ENCODE assay signal across 11 cellular contexts in the genomic region with DNA sequence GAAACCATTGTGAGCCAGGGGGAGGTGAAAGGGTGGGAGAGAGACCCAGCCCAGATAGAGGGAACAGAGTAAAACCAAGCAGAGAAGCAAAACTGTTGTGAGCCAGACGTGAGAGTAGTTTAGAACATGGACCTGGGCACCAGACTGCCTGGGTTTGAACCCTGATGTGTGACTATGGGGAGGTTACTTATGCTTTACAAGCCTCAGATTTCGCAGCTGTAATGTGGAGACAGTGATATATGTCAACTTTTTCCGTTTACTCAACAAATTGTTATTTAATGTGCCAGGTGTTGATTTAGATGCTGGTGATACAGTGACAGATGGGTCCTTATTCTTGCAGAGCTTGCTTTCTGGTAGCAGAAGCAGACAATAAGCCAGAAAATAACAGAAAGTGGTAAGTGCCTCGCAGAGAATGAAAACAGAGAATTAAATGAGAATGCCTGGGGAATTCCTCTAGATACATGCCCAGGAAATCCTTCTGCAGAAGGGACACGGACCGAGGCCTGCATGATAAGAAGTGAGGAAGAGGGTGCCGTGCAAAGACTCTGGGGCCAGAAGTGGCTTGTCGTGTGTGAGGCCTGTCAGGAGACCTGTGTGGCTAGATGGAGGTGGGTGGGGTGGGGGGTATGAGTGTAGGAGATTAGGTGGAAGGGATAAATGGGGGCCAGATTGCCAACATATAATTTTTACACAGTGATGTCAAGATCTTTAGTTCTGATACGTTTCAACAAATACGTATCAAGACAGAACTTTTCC. TPM values are rescaled to one million over a fixed set of nuclear protein-coding genes. Genes with fewer than 3 reads are reported as not detected.
A peak's percentile ranks its signal among the peaks of the same experiment; 100 is the strongest.
DNase-seq lines count a peak whose midpoint lies in the region; ATAC-seq and TF ChIP-seq lines count a peak whose summit lies in the region.
"Had no signal": no experiment of that assay in that cellular context is flagged by ENCODE, and none has a peak within 500 bp of the region (broad histone marks: within the 10 kb centered on the region; RNA-seq: fewer than 3 reads in every experiment).

No MANE protein-coding gene starts in this region.

- H3K27me3 ChIP-seq in SK-N-SH (ENCODE audit: insufficient read depth) (no peaks in the 10 kb centered on the region), mesenchymal stem cell (ENCODE audit: control insufficient read depth in 1 of 2, insufficient read depth in 1 of 2, low read length in 2 of 2) (no peaks in the 10 kb centered on the region)

- peak in 1 of 2 experiments; percentile 90; a peak in 2 of 4 replicates for TF ChIP-seq EP300 in SK-N-SH (IDR thresholded peaks at IDR 0.05; ENCODE audit: borderline replicate concordance in 1 of 2, low read depth in 1 of 2, low read length in 1 of 2)

- no peak overlapping the region for H2BK120ac ChIP-seq in mesenchymal stem cell (ENCODE audit: low read depth, low read length)

- peaks cover 25% of the 10 kb centered on the region for H3K79me1 ChIP-seq in mesenchymal stem cell (replicated peaks; ENCODE audit: low read length, poor library complexity, severe bottlenecking)

- no peak overlapping the region for H3K23ac ChIP-seq in mesenchymal stem cell (ENCODE audit: low read length in 2 of 2)

- H3K36me3 Mint-ChIP-seq in activated CD4-positive, alpha-beta T cell treated with anti-CD3 and anti-CD28 coated beads for 36 hours (ENCODE audit: low read depth): peaks cover 5% of the 10 kb centered on the region

- H2BK12ac ChIP-seq in mesenchymal stem cell (ENCODE audit: low read length in 2 of 2): no peak overlapping the region

- peak overlapping the region; percentile 26 to 65; a peak in 3 of 4 replicates for H3K27ac ChIP-seq in SK-N-SH (ENCODE audit: low read depth in 2 of 2, low read length in 1 of 2)
- peak overlapping the region; percentile 65 for H3K27ac ChIP-seq in mesenchymal stem cell (ENCODE audit: low read length, poor library complexity, severe bottlenecking)
- H3K27ac ChIP-seq: SK-N-MC had no signal

- H3K27ac Mint-ChIP-seq in activated CD4-positive, alpha-beta T cell treated with anti-CD3 and anti-CD28 coated beads for 36 hours: no peak overlapping the region

- no peak overlapping the region for H2AFZ ChIP-seq in SK-N-SH (ENCODE audit: low read depth)
- no peak overlapping the region for H2AFZ ChIP-seq in mesenchymal stem cell (ENCODE audit: low read depth, low read length)

- no peaks in the 10 kb centered on the region for H3K79me2 ChIP-seq in SK-N-SH (ENCODE audit: insufficient read depth)

- intact Hi-C loops in activated CD4-positive, alpha-beta T cell treated with anti-CD3 and anti-CD28 coated beads for 36 hours (cut with DNase I, micrococcal nuclease): loop anchor here (1.0 to 10.0 kb wide), 5 partner anchors 49 to 1958 kb away; no protein-coding TSS in a partner anchor

- H2AK5ac ChIP-seq in mesenchymal stem cell (ENCODE audit: low read length, severe bottlenecking): peak overlapping the region; percentile 5

- H3K4me1 ChIP-seq in SK-N-SH (ENCODE audit: control insufficient read depth in 1 of 2, insufficient read depth in 2 of 2, low read depth in 1 of 2, low read length in 1 of 2) (peaks cover 19 to 40% of the 10 kb centered on the region in 2 experiments; a peak in 3 of 4 replicates), mesenchymal stem cell (ENCODE audit: control insufficient read depth, insufficient read depth, low read depth, low read length) (peaks cover 13% of the 10 kb centered on the region)

- peak overlapping the region in 1 of 2 experiments; percentile 4 for H3K4ac ChIP-seq in mesenchymal stem cell (ENCODE audit: low read depth in 1 of 2, low read length in 2 of 2)

- POLR2A ChIA-PET in activated CD4-positive, alpha-beta T cell treated with anti-CD3 and anti-CD28 coated beads for 36 hours (lab: Charles Lee): interaction anchor here (0.6 to 4.2 kb wide), 5 partner anchors 12 to 123 kb away, joined by 3 to 19 read pairs (median 3); partner anchors contain the start of gene KAT2B
- POLR2A ChIA-PET in SK-N-SH (lab: Yijun Ruan, JAX): no interaction called here

- H3K9me3 ChIP-seq in SK-N-SH (no peaks in the 10 kb centered on the region), mesenchymal stem cell (ENCODE audit: control insufficient read depth, low read length) (no peaks in the 10 kb centered on the region)

- no peak for TF ChIP-seq RAD21 in SK-N-SH (IDR thresholded peaks at IDR 0.05; ENCODE audit: low read length)

- DNase-seq in activated CD4-positive, alpha-beta T cell treated with anti-CD3 and anti-CD28 coated beads for 36 hours: peak; percentile 40
- DNase-seq in activated CD4-positive, alpha-beta T cell treated with anti-CD3 and anti-CD28 coated beads for 4 hours: no peak
- peak; percentile 23 for DNase-seq in SK-N-SH
- DNase-seq in mesenchymal stem cell: no peak
- no peak for DNase-seq in central memory CD4-positive, alpha-beta T cell
- no peak for DNase-seq in Kasumi-1 (lab: John Stamatoyannopoulos, UW)
- no peak for DNase-seq in HuH-7.5 (ENCODE audit: low spot score)

- H4K91ac ChIP-seq in mesenchymal stem cell (ENCODE audit: low read length): no peak overlapping the region

- H3K9ac ChIP-seq in SK-N-SH (no peak overlapping the region), mesenchymal stem cell (ENCODE audit: low read length) (no peak overlapping the region)

- H3K4me1 Mint-ChIP-seq in activated CD4-positive, alpha-beta T cell treated with anti-CD3 and anti-CD28 coated beads for 36 hours: peaks cover 41% of the 10 kb centered on the region

- peaks cover 12% of the 10 kb centered on the region for H3F3A ChIP-seq in SK-N-SH (replicated peaks; ENCODE audit: insufficient read depth)

- H3K36me3 ChIP-seq in SK-N-SH (replicated peaks in 1 of 2; ENCODE audit: control insufficient read depth in 1 of 2, insufficient read depth in 2 of 2, low read length in 1 of 2) (no peaks in the 10 kb centered on the region), mesenchymal stem cell (ENCODE audit: control insufficient read depth in 1 of 2, insufficient read depth in 2 of 2, low read depth in 1 of 2, low read length in 2 of 2) (no peaks in the 10 kb centered on the region)

- 78% methylated on average over 10 of the region's 10 CpGs for WGBS in SK-N-SH (ENCODE audit: low lambda C conversion rate)
- WGBS in mesenchymal stem cell: 70% methylated on average over 9 of the region's 10 CpGs

- H3K4me3 ChIP-seq in SK-N-SH (ENCODE audit: low read depth in 2 of 2, low read length in 1 of 2) (no peak overlapping the region), mesenchymal stem cell (ENCODE audit: insufficient read depth in 1 of 2, low read depth in 1 of 2, low read length in 2 of 2) (no peak overlapping the region)
- H3K4me3 ChIP-seq: SK-N-MC had no signal

- no peak for TF ChIP-seq CTCF in SK-N-SH (IDR thresholded peaks at IDR 0.05)

- H2BK5ac ChIP-seq in mesenchymal stem cell (ENCODE audit: low read depth, low read length, poor library complexity, severe bottlenecking): no peak overlapping the region

- no peaks in the 10 kb centered on the region for H3K9me3 Mint-ChIP-seq in activated CD4-positive, alpha-beta T cell treated with anti-CD3 and anti-CD28 coated beads for 36 hours (ENCODE audit: low read depth)

- no peak overlapping the region for H2BK15ac ChIP-seq in mesenchymal stem cell (ENCODE audit: low read depth, poor library complexity, severe bottlenecking)

- no peak overlapping the region for H3K18ac ChIP-seq in mesenchymal stem cell (ENCODE audit: low read depth in 1 of 2, low read length in 2 of 2)

- H3K4me2 ChIP-seq in SK-N-SH (peak overlapping the region; percentile 5; the same call in 1 of the 2 replicates), mesenchymal stem cell (ENCODE audit: low read length, poor library complexity, severe bottlenecking) (no peak overlapping the region)

- H4K20me1 ChIP-seq in SK-N-SH (ENCODE audit: insufficient read depth): peaks cover 15% of the 10 kb centered on the region; the same call in 1 of the 2 replicates

- H3K4me3 Mint-ChIP-seq in activated CD4-positive, alpha-beta T cell treated with anti-CD3 and anti-CD28 coated beads for 36 hours: no peak overlapping the region

- ATAC-seq in activated CD4-positive, alpha-beta T cell treated with anti-CD3 and anti-CD28 coated beads for 36 hours: peak; percentile 47
- peak; percentile 32 for ATAC-seq in HG02884 (IDR thresholded peaks at IDR 0.05; ENCODE audit: unreplicated experiment)

- H4K8ac ChIP-seq in mesenchymal stem cell (ENCODE audit: low read length): no peak overlapping the region

- H3K27me3 Mint-ChIP-seq in activated CD4-positive, alpha-beta T cell treated with anti-CD3 and anti-CD28 coated beads for 36 hours: no peaks in the 10 kb centered on the region

- CTCF ChIA-PET in activated CD4-positive, alpha-beta T cell treated with anti-CD3 and anti-CD28 coated beads for 36 hours (lab: Charles Lee): interaction anchor here (1.2 to 6.0 kb wide), 4 partner anchors 11 to 134 kb away, joined by 3 to 24 read pairs (median 5); partner anchors contain the start of gene KAT2B
- CTCF ChIA-PET in SK-N-SH (lab: Yijun Ruan, JAX): interaction anchor here (0.8 kb wide), 1 partner anchor 18 kb away, joined by 3 read pairs; no protein-coding TSS in a partner anchor

- H3K9me2 ChIP-seq in SK-N-SH: no peaks in the 10 kb centered on the region

- no peak overlapping the region for H3K14ac ChIP-seq in mesenchymal stem cell (ENCODE audit: low read length in 2 of 2)

TF ChIP-seq in SK-N-SH, 30 proteins besides CTCF, POLR2A, EP300 and RAD21 (continues in another document):
- TF ChIP-seq EZH2phosphoT487 (IDR thresholded peaks at IDR 0.05; ENCODE audit: borderline replicate concordance, low read depth): no peak
- TF ChIP-seq, protein P1, sequence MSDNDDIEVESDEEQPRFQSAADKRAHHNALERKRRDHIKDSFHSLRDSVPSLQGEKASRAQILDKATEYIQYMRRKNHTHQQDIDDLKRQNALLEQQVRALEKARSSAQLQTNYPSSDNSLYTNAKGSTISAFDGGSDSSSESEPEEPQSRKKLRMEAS (IDR thresholded peaks at IDR 0.05; ENCODE audit: low read depth): no peak
- TF ChIP-seq MXI1 (IDR thresholded peaks at IDR 0.05; ENCODE audit: low read depth, low read length): no peak
- no peak for TF ChIP-seq TAF1 (IDR thresholded peaks at IDR 0.05; ENCODE audit: borderline replicate concordance, low read depth, low read length)
- peak; percentile 66 for TF ChIP-seq CHD2 (IDR thresholded peaks at IDR 0.05; ENCODE audit: low read length, partially characterized antibody)
- TF ChIP-seq FOXJ3 (CRISPR knock-in tag; IDR thresholded peaks at IDR 0.05): no peak

RNA-seq across cellular contexts. Expression of gene KAT2B, which starts 15.0 kb away (rescaled TPM):
- 10 to 100 TPM; 17.2 to 18.5 TPM for total RNA-seq in activated CD4-positive, alpha-beta T cell treated with anti-CD3 and anti-CD28 coated beads for 36 hours
- 2.1 and 2.8 TPM in 2 replicates for polyA plus RNA-seq in SK-N-SH (2012; rRNA removed)
- polyA plus RNA-seq in SK-N-SH (2012; cell fraction: cytosol; rRNA removed): 3.1 and 3.4 TPM in 2 replicates
- polyA plus RNA-seq in SK-N-SH (2012; cell fraction: nucleus; rRNA removed): 1.5 and 3.0 TPM in 2 replicates
- polyA plus RNA-seq in mesenchymal stem cell (2013, experiment 1 of 2): 6.0 TPM
- polyA plus RNA-seq in mesenchymal stem cell (2013, experiment 2 of 2): 5.4 TPM

RNA-seq across cellular contexts. Expression of gene PP2D1, which starts 43.1 kb away (rescaled TPM):
- not detected for total RNA-seq in activated CD4-positive, alpha-beta T cell treated with anti-CD3 and anti-CD28 coated beads for 36 hours
- not detected in 2 replicates for polyA plus RNA-seq in SK-N-SH (2012; rRNA removed)
- not detected in 2 replicates for polyA plus RNA-seq in SK-N-SH (2012; cell fraction: cytosol; rRNA removed)
- polyA plus RNA-seq in SK-N-SH (2012; cell fraction: nucleus; rRNA removed): not detected in 2 replicates
- not detected for polyA plus RNA-seq in mesenchymal stem cell (2013, experiment 1 of 2)
- not detected for polyA plus RNA-seq in mesenchymal stem cell (2013, experiment 2 of 2)
- total RNA-seq: glomerular endothelial cell had no signal
- polyA plus RNA-seq: BJ had no signal

Comparison
In these comparisons a context has a peak if more than half of its experiments do, and no peak if none do; other contexts are left out.
1. DNase-seq: peak in activated CD4-positive, alpha-beta T cell treated with anti-CD3 and anti-CD28 coated beads for 36 hours (single experiment) and SK-N-SH (single experiment); none in activated CD4-positive, alpha-beta T cell treated with anti-CD3 and anti-CD28 coated beads for 4 hours (0 of 2), mesenchymal stem cell (single experiment), central memory CD4-positive, alpha-beta T cell (single experiment), Kasumi-1 (0 of 2) and HuH-7.5 (single experiment).